17 cellular contexts compared by ENCODE assay signal in the genomic region with DNA sequence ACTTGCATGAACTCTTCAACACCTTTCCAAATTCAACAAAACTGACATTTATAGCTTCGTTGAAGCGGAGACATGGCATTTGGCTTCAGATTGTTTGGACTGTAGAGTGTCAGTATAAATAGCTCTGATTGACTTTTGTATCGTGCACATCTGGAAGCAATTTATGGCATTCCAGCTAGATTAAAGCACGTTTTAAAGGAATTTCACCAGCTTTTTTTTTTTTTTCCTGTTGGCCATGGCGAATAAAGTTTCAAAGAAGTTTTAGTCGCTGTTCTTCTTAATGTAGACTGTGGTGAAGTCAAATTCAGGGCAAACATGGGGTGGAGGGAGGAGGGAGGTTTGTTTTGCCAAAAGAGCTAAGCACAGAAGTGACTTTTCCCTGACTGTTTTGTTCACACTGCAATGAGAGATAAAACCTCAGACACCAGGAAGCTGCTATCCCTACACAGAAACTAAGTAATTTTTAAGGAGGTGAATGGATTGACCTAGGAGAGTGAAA.
DNase-seq lines count a peak whose midpoint lies in the region; TF ChIP-seq lines count a peak whose summit lies in the region.
"Had no signal": no experiment of that assay in that cellular context is flagged by ENCODE, and none has a peak within 500 bp of the region (broad histone marks: within the 10 kb centered on the region; RNA-seq: fewer than 3 reads in every experiment).

No MANE protein-coding gene starts in this region.

- H3K27me3 ChIP-seq in left ventricle myocardium inferior (ENCODE audit: low read depth) (no peaks in the 10 kb centered on the region), thyroid gland (no peaks in the 10 kb centered on the region)
- H3K27me3 ChIP-seq: vagina had no signal

- TF ChIP-seq CTCF in astrocyte of the cerebellum (IDR thresholded peaks at IDR 0.05; ENCODE audit: low read depth, low read length, missing control alignments): no peak
- no peak for TF ChIP-seq CTCF in left ventricle myocardium inferior (IDR thresholded peaks at IDR 0.05; ENCODE audit: borderline replicate concordance)
- TF ChIP-seq CTCF in thyroid gland (IDR thresholded peaks at IDR 0.05): no peak
- TF ChIP-seq CTCF in Calu3 (IDR thresholded peaks at IDR 0.05; ENCODE audit: unreplicated experiment): no peak

- no peaks in the 10 kb centered on the region for H3K9me3 Mint-ChIP-seq in Calu3 (ENCODE audit: low read depth, unreplicated experiment)
- peaks cover 2% of the 10 kb centered on the region for H3K9me3 Mint-ChIP-seq in activated naive CD4-positive, alpha-beta T cell treated with anti-CD3 and anti-CD28 coated beads for 36 hours
- H3K9me3 Mint-ChIP-seq: activated naive CD8-positive, alpha-beta T cell treated with anti-CD3 and anti-CD28 coated beads, Interleukin-2, amount 10 ng/mL, durations not matched to agents 7 days and 5 days; T-helper 1 cell treated with Interleukin-12 subunit alpha and Interleukin-12 subunit beta and Interleukin-4 antibody, amounts not matched to agents 30 μg/mL and 1 μg/mL, for 36 hours had no signal

- BruUV-seq in Calu3 (replicated peaks; lab: Mats Ljungman, UMichigan): no TSS peak

- CTCF ChIA-PET in Calu3 (lab: Charles Lee): interaction anchor here (0.6 kb wide), 1 partner anchor 260 kb away, joined by 3 read pairs; no protein-coding TSS in a partner anchor
- CTCF ChIA-PET in activated naive CD4-positive, alpha-beta T cell treated with anti-CD3 and anti-CD28 coated beads for 36 hours (lab: Charles Lee): interaction anchor here (0.7 kb wide), 1 partner anchor 97 kb away, joined by 3 read pairs; no protein-coding TSS in a partner anchor

- WGBS in thyroid gland, 2 donors: 15 to 18% methylated on average over 6 of the region's 6 CpGs

- DNase-seq in H4 (ENCODE audit: low spot score) (peak; percentile 51), astrocyte of the cerebellum (ENCODE audit: low read depth) (peak; percentile 76), left ventricle myocardium inferior (no peak), thyroid gland (peak in 1 of 2 donors; percentile 7), caudate nucleus (lab: John Stamatoyannopoulos, UW) (no peak), Calu3 (no peak)
- DNase-seq in activated naive CD4-positive, alpha-beta T cell treated with anti-CD3 and anti-CD28 coated beads for 36 hours: no peak
- DNase-seq: activated naive CD8-positive, alpha-beta T cell treated with anti-CD3 and anti-CD28 coated beads, Interleukin-2, amount 10 ng/mL, durations not matched to agents 7 days and 5 days; GOT3; kidney; NCI-H146; NCI-H524; retina; stimulated activated CD4-positive, alpha-beta T cell treated with anti-CD3 and anti-CD28 coated beads, Interleukin-4, amount 100 ng/mL, for 4 hours had no signal

- H3K4me3 ChIP-seq in astrocyte of the cerebellum (ENCODE audit: low read depth, low read length): no peak overlapping the region
- no peak overlapping the region for H3K4me3 ChIP-seq in left ventricle myocardium inferior
- no peak overlapping the region for H3K4me3 ChIP-seq in thyroid gland (replicated peaks in 1 of 3)
- H3K4me3 ChIP-seq: vagina had no signal

- H3K4me1 ChIP-seq in left ventricle myocardium inferior: peaks cover 29% of the 10 kb centered on the region
- peaks cover 20 to 32% of the 10 kb centered on the region in 2 donors for H3K4me1 ChIP-seq in thyroid gland

- in situ Hi-C loops in astrocyte of the cerebellum (cut with HindIII; ENCODE audit: low sequenced_read_pairs): loop anchor here (5.0 kb wide), 1 partner anchor 40 kb away; no protein-coding TSS in a partner anchor

- H3K9me3 ChIP-seq in left ventricle myocardium inferior (replicated peaks) (no peaks in the 10 kb centered on the region), thyroid gland (no peaks in the 10 kb centered on the region)
- H3K9me3 ChIP-seq: vagina had no signal

- no peak for TF ChIP-seq POLR2A in thyroid gland (IDR thresholded peaks at IDR 0.05)

- H3K27ac ChIP-seq in left ventricle myocardium inferior (replicated peaks) (peak overlapping the region; percentile 32), thyroid gland (peak overlapping the region in 2 of 3 donors; percentile 1 to 47), caudate nucleus (ENCODE audit: low read depth, low read length) (no peak overlapping the region)
- H3K27ac ChIP-seq: vagina had no signal

- intact Hi-C loops in left ventricle myocardium inferior (cut with micrococcal nuclease): no loop called here
- intact Hi-C loops in thyroid gland (cut with DNase I): no loop called here
- intact Hi-C loops in Calu3 (cut with micrococcal nuclease; ENCODE audit: unreplicated experiment): no loop called here
- intact Hi-C loops in activated naive CD4-positive, alpha-beta T cell treated with anti-CD3 and anti-CD28 coated beads for 36 hours (cut with micrococcal nuclease): no loop called here

- H3K36me3 Mint-ChIP-seq in Calu3 (ENCODE audit: insufficient read depth, unreplicated experiment): no peaks in the 10 kb centered on the region
- H3K36me3 Mint-ChIP-seq in activated naive CD4-positive, alpha-beta T cell treated with anti-CD3 and anti-CD28 coated beads for 36 hours (ENCODE audit: low read depth): no peaks in the 10 kb centered on the region
- H3K36me3 Mint-ChIP-seq: activated naive CD8-positive, alpha-beta T cell treated with anti-CD3 and anti-CD28 coated beads, Interleukin-2, amount 10 ng/mL, durations not matched to agents 7 days and 5 days; stimulated activated effector memory CD8-positive, alpha-beta T cell treated with anti-CD3 and anti-CD28 coated beads, Interleukin-12 subunit alpha, Interleukin-12 subunit beta, amount 100 ng/mL, for 72 hours had no signal

- H3K36me3 ChIP-seq in left ventricle myocardium inferior (no peaks in the 10 kb centered on the region), thyroid gland (no peaks in the 10 kb centered on the region)
- H3K36me3 ChIP-seq: vagina had no signal

- H3K4me3 Mint-ChIP-seq in Calu3 (ENCODE audit: low read depth, unreplicated experiment): no peak overlapping the region
- H3K4me3 Mint-ChIP-seq in activated naive CD4-positive, alpha-beta T cell treated with anti-CD3 and anti-CD28 coated beads for 36 hours: no peak overlapping the region
- H3K4me3 Mint-ChIP-seq: activated naive CD8-positive, alpha-beta T cell treated with anti-CD3 and anti-CD28 coated beads, Interleukin-2, amount 10 ng/mL, durations not matched to agents 7 days and 5 days; stimulated activated effector memory CD8-positive, alpha-beta T cell treated with anti-CD3 and anti-CD28 coated beads, Interleukin-12 subunit alpha, Interleukin-12 subunit beta, amount 100 ng/mL, for 72 hours; T-helper 1 cell treated with Interleukin-12 subunit alpha and Interleukin-12 subunit beta and Interleukin-4 antibody, amounts not matched to agents 30 μg/mL and 1 μg/mL, for 36 hours had no signal

- H3K27me3 Mint-ChIP-seq in Calu3 (ENCODE audit: unreplicated experiment): no peaks in the 10 kb centered on the region
- H3K27me3 Mint-ChIP-seq in activated naive CD4-positive, alpha-beta T cell treated with anti-CD3 and anti-CD28 coated beads for 36 hours (ENCODE audit: low read depth): no peaks in the 10 kb centered on the region
- H3K27me3 Mint-ChIP-seq: activated naive CD8-positive, alpha-beta T cell treated with anti-CD3 and anti-CD28 coated beads, Interleukin-2, amount 10 ng/mL, durations not matched to agents 7 days and 5 days had no signal

- H3K4me1 Mint-ChIP-seq in Calu3 (ENCODE audit: low read depth, unreplicated experiment): no peaks in the 10 kb centered on the region
- H3K4me1 Mint-ChIP-seq in activated naive CD4-positive, alpha-beta T cell treated with anti-CD3 and anti-CD28 coated beads for 36 hours (ENCODE audit: low read depth): no peaks in the 10 kb centered on the region
- H3K4me1 Mint-ChIP-seq: activated naive CD8-positive, alpha-beta T cell treated with anti-CD3 and anti-CD28 coated beads, Interleukin-2, amount 10 ng/mL, durations not matched to agents 7 days and 5 days; stimulated activated effector memory CD8-positive, alpha-beta T cell treated with anti-CD3 and anti-CD28 coated beads, Interleukin-12 subunit alpha, Interleukin-12 subunit beta, amount 100 ng/mL, for 72 hours had no signal

- no peak overlapping the region for H3K27ac Mint-ChIP-seq in Calu3 (ENCODE audit: unreplicated experiment)
- H3K27ac Mint-ChIP-seq in activated naive CD4-positive, alpha-beta T cell treated with anti-CD3 and anti-CD28 coated beads for 36 hours: no peak overlapping the region
- H3K27ac Mint-ChIP-seq: activated naive CD8-positive, alpha-beta T cell treated with anti-CD3 and anti-CD28 coated beads, Interleukin-2, amount 10 ng/mL, durations not matched to agents 7 days and 5 days; stimulated activated effector memory CD8-positive, alpha-beta T cell treated with anti-CD3 and anti-CD28 coated beads, Interleukin-12 subunit alpha, Interleukin-12 subunit beta, amount 100 ng/mL, for 72 hours; T-helper 1 cell treated with Interleukin-12 subunit alpha and Interleukin-12 subunit beta and Interleukin-4 antibody, amounts not matched to agents 30 μg/mL and 1 μg/mL, for 36 hours had no signal

Comparison
In these comparisons a context has a peak if more than half of its experiments do, and no peak if none do; other contexts are left out.
1. DNase-seq: peak in H4 (single experiment) and astrocyte of the cerebellum (single experiment); none in left ventricle myocardium inferior (single experiment), caudate nucleus (0 of 61), Calu3 (single experiment) and activated naive CD4-positive, alpha-beta T cell treated with anti-CD3 and anti-CD28 coated beads for 36 hours (single experiment).